In the genomic region with DNA sequence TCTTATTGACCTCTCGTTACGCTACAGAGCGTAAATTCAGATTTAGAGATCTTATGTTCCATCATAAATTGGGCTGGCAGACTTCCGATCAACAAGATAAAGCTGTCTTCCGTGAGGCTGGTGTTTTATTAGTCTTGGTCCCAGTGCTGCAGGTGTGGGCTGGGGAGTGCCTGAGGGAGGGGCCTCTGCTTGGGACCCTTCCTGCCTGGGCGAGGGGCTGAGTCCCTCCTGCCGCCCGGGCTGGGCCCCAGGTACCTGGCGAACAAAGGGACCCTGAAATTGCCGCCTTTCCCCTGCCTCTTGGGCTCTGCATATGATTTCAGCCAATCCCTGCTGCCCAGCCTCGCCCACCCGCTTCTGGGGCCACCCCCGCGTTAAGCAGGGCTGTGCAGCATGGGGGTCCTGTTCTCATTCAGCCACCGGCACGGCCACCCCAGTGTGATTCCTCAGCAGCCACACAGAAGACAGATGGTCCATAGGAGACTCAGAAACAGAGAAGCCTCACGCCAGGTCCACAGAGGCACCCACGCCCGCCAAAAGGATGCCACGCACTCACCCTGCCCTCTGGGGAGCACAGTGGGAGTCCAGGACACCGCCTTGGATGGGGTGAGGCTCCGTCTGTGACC, we compare ENCODE assay signal across 1 cellular context.
A peak's percentile ranks its signal among the peaks of the same experiment; 100 is the strongest.
TF ChIP-seq lines count a peak whose summit lies in the region.

No MANE protein-coding gene starts in this region.

TF ChIP-seq in HEK293, 187 proteins besides CTCF, POLR2A, EP300 and RAD21 (continued from another document and continues in another):
- TF ChIP-seq, protein P1, sequence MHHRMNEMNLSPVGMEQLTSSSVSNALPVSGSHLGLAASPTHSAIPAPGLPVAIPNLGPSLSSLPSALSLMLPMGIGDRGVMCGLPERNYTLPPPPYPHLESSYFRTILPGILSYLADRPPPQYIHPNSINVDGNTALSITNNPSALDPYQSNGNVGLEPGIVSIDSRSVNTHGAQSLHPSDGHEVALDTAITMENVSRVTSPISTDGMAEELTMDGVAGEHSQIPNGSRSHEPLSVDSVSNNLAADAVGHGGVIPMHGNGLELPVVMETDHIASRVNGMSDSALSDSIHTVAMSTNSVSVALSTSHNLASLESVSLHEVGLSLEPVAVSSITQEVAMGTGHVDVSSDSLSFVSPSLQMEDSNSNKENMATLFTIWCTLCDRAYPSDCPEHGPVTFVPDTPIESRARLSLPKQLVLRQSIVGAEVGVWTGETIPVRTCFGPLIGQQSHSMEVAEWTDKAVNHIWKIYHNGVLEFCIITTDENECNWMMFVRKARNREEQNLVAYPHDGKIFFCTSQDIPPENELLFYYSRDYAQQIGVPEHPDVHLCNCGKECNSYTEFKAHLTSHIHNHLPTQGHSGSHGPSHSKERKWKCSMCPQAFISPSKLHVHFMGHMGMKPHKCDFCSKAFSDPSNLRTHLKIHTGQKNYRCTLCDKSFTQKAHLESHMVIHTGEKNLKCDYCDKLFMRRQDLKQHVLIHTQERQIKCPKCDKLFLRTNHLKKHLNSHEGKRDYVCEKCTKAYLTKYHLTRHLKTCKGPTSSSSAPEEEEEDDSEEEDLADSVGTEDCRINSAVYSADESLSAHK (tag by site-specific recombination; IDR thresholded peaks at IDR 0.05) = peak; percentile 26; the same call in 1 of the 2 replicates
- TF ChIP-seq, protein P2, sequence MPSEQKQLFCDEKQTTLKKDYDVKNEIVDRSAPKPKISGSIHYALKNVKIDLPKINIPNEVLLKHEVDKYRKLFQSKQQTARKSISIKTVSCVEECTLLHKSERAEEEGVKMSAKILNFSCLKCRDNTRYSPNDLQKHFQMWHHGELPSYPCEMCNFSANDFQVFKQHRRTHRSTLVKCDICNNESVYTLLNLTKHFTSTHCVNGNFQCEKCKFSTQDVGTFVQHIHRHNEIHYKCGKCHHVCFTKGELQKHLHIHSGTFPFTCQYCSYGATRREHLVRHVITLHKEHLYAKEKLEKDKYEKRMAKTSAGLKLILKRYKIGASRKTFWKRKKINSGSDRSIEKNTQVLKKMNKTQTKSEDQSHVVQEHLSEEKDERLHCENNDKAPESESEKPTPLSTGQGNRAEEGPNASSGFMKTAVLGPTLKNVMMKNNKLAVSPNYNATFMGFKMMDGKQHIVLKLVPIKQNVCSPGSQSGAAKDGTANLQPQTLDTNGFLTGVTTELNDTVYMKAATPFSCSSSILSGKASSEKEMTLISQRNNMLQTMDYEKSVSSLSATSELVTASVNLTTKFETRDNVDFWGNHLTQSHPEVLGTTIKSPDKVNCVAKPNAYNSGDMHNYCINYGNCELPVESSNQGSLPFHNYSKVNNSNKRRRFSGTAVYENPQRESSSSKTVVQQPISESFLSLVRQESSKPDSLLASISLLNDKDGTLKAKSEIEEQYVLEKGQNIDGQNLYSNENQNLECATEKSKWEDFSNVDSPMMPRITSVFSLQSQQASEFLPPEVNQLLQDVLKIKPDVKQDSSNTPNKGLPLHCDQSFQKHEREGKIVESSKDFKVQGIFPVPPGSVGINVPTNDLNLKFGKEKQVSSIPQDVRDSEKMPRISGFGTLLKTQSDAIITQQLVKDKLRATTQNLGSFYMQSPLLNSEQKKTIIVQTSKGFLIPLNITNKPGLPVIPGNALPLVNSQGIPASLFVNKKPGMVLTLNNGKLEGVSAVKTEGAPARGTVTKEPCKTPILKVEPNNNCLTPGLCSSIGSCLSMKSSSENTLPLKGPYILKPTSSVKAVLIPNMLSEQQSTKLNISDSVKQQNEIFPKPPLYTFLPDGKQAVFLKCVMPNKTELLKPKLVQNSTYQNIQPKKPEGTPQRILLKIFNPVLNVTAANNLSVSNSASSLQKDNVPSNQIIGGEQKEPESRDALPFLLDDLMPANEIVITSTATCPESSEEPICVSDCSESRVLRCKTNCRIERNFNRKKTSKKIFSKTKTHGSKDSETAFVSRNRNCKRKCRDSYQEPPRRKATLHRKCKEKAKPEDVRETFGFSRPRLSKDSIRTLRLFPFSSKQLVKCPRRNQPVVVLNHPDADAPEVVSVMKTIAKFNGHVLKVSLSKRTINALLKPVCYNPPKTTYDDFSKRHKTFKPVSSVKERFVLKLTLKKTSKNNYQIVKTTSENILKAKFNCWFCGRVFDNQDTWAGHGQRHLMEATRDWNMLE (tag by site-specific recombination; conservative IDR thresholded peaks at IDR 0.05; ENCODE audit: low read depth) = no peak
- TF ChIP-seq ZNF211 (tag by site-specific recombination; IDR thresholded peaks at IDR 0.05; ENCODE audit: low read depth) (no peak), FEZF1 (tag by site-specific recombination; IDR thresholded peaks at IDR 0.05) (peak; percentile 56; the same call in 1 of the 2 replicates), ZNF239 (tag by site-specific recombination; IDR thresholded peaks at IDR 0.05) (no peak), ZNF560 (tag by site-specific recombination; IDR thresholded peaks at IDR 0.05; ENCODE audit: borderline replicate concordance) (no peak), WT1 (tag by site-specific recombination; IDR thresholded peaks at IDR 0.05) (no peak), ZNF629 (tag by site-specific recombination; IDR thresholded peaks at IDR 0.05) (no peak), ZNF302 (tag by site-specific recombination; IDR thresholded peaks at IDR 0.05; ENCODE audit: low read depth) (no peak), ZNF391 (tag by site-specific recombination; IDR thresholded peaks at IDR 0.05; ENCODE audit: borderline replicate concordance, low read depth) (no peak), ZBTB10 (tag by site-specific recombination; IDR thresholded peaks at IDR 0.05) (no peak), KLF17 (tag by site-specific recombination; IDR thresholded peaks at IDR 0.05) (no peak), ZNF423 (tag by site-specific recombination; IDR thresholded peaks at IDR 0.05) (0 out of 2 replicates have a peak, but pooled peaks have one; percentile 24), ZNF19 (tag by site-specific recombination; IDR thresholded peaks at IDR 0.05; ENCODE audit: low read depth) (no peak), MYNN (tag by site-specific recombination; IDR thresholded peaks at IDR 0.05; ENCODE audit: borderline replicate concordance) (no peak), ZNF571 (tag by site-specific recombination; IDR thresholded peaks at IDR 0.05) (no peak), ZNF426 (tag by site-specific recombination; IDR thresholded peaks at IDR 0.05) (no peak), ZNF585B (tag by site-specific recombination; IDR thresholded peaks at IDR 0.05) (no peak), MZF1 (tag by site-specific recombination; IDR thresholded peaks at IDR 0.05; ENCODE audit: borderline replicate concordance) (no peak), ZNF394 (tag by site-specific recombination; IDR thresholded peaks at IDR 0.05; ENCODE audit: borderline replicate concordance) (no peak), ZIC2 (tag by site-specific recombination; IDR thresholded peaks at IDR 0.05) (peak; percentile 54; the same call in 1 of the 2 replicates), ZNF2 (tag by site-specific recombination; IDR thresholded peaks at IDR 0.05) (no peak), ZNF791 (tag by site-specific recombination; IDR thresholded peaks at IDR 0.05) (no peak), ZFP69B (tag by site-specific recombination; IDR thresholded peaks at IDR 0.05) (no peak), SP3 (tag by site-specific recombination; IDR thresholded peaks at IDR 0.05) (no peak), ZFP37 (tag by site-specific recombination; IDR thresholded peaks at IDR 0.05) (no peak), KLF1 (tag by site-specific recombination; IDR thresholded peaks at IDR 0.05) (peak; percentile 65), ZNF521 (tag by site-specific recombination; IDR thresholded peaks at IDR 0.05) (no peak), ZFHX2 (tag by site-specific recombination; conservative IDR thresholded peaks at IDR 0.05) (peak; percentile 76), ZNF146 (tag by site-specific recombination; IDR thresholded peaks at IDR 0.05) (no peak), GLIS2 (tag by site-specific recombination; IDR thresholded peaks at IDR 0.05) (peak; percentile 41), ZNF792 (tag by site-specific recombination; IDR thresholded peaks at IDR 0.05) (no peak), ZNF366 (tag by site-specific recombination; conservative IDR thresholded peaks at IDR 0.05) (peak; percentile 30; the same call in 1 of the 2 replicates), ZNF549 (tag by site-specific recombination; IDR thresholded peaks at IDR 0.05) (no peak), ZNF658 (tag by site-specific recombination; IDR thresholded peaks at IDR 0.05) (no peak), ZBTB8A (tag by site-specific recombination; IDR thresholded peaks at IDR 0.05) (no peak), SCRT2 (tag by site-specific recombination; IDR thresholded peaks at IDR 0.05) (no peak), HOXA7 (CRISPR knock-in tag; IDR thresholded peaks at IDR 0.05; ENCODE audit: borderline replicate concordance) (no peak), ELK4 (IDR thresholded peaks at IDR 0.05; ENCODE audit: borderline replicate concordance, low read depth, low read length) (no peak), ZSCAN16 (tag by site-specific recombination; IDR thresholded peaks at IDR 0.05) (no peak), ZNF48 (tag by site-specific recombination; IDR thresholded peaks at IDR 0.05) (no peak), ZNF843 (tag by site-specific recombination; IDR thresholded peaks at IDR 0.05) (peak; percentile 77), ZNF76 (tag by site-specific recombination; IDR thresholded peaks at IDR 0.05; ENCODE audit: borderline replicate concordance, low read depth) (no peak), ZNF23 (tag by site-specific recombination; IDR thresholded peaks at IDR 0.05; ENCODE audit: borderline replicate concordance) (no peak), ZNF10 (tag by site-specific recombination; IDR thresholded peaks at IDR 0.05) (no peak), ZBTB20 (tag by site-specific recombination; IDR thresholded peaks at IDR 0.05) (peak; percentile 74), ZNF664 (tag by site-specific recombination; IDR thresholded peaks at IDR 0.05) (no peak), TRIM28 (IDR thresholded peaks at IDR 0.05; ENCODE audit: borderline replicate concordance, low read length) (no peak), YY2 (tag by site-specific recombination; IDR thresholded peaks at IDR 0.05) (no peak), ZNF501 (tag by site-specific recombination; IDR thresholded peaks at IDR 0.05) (0 out of 2 replicates have a peak, but pooled peaks have one; percentile 38), ZNF623 (tag by site-specific recombination; IDR thresholded peaks at IDR 0.05) (no peak)
- TF ChIP-seq, protein P3, sequence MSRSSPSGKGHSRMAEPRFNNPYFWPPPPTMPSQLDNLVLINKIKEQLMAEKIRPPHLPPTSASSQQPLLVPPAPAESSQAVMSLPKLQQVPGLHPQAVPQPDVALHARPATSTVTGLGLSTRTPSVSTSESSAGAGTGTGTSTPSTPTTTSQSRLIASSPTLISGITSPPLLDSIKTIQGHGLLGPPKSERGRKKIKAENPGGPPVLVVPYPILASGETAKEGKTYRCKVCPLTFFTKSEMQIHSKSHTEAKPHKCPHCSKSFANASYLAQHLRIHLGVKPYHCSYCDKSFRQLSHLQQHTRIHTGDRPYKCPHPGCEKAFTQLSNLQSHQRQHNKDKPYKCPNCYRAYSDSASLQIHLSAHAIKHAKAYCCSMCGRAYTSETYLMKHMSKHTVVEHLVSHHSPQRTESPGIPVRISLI (tag by site-specific recombination; IDR thresholded peaks at IDR 0.05) = no peak
- TF ChIP-seq, protein P4, sequence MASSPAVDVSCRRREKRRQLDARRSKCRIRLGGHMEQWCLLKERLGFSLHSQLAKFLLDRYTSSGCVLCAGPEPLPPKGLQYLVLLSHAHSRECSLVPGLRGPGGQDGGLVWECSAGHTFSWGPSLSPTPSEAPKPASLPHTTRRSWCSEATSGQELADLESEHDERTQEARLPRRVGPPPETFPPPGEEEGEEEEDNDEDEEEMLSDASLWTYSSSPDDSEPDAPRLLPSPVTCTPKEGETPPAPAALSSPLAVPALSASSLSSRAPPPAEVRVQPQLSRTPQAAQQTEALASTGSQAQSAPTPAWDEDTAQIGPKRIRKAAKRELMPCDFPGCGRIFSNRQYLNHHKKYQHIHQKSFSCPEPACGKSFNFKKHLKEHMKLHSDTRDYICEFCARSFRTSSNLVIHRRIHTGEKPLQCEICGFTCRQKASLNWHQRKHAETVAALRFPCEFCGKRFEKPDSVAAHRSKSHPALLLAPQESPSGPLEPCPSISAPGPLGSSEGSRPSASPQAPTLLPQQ (tag by site-specific recombination; IDR thresholded peaks at IDR 0.05) = 0 out of 2 replicates have a peak, but pooled peaks have one; percentile 37
